1 cellular context compared by ENCODE assay signal in genomic region chr3:72903004-72903403, GRCh38.
TF ChIP-seq lines count a peak whose summit lies in the region.

No MANE protein-coding gene starts in this region.

TF ChIP-seq in HepG2, 621 proteins besides CTCF, POLR2A, EP300 and RAD21 (continued from another document and continues in another):
- TF ChIP-seq HNF1A (IDR thresholded peaks at IDR 0.05; ENCODE audit: low read depth) = no peak
- no peak for TF ChIP-seq HNF1A (CRISPR knock-in tag; IDR thresholded peaks at IDR 0.05; ENCODE audit: borderline replicate concordance)
- no peak for TF ChIP-seq ZSCAN31 (CRISPR knock-in tag; IDR thresholded peaks at IDR 0.05; ENCODE audit: low read depth)
- no peak for TF ChIP-seq ARNTL (CRISPR knock-in tag; IDR thresholded peaks at IDR 0.05)
- no peak for TF ChIP-seq ZFP37 (CRISPR knock-in tag; IDR thresholded peaks at IDR 0.05; ENCODE audit: borderline replicate concordance)
- TF ChIP-seq ARID2 (CRISPR knock-in tag; IDR thresholded peaks at IDR 0.05; ENCODE audit: borderline replicate concordance) = no peak
- TF ChIP-seq, protein P1, sequence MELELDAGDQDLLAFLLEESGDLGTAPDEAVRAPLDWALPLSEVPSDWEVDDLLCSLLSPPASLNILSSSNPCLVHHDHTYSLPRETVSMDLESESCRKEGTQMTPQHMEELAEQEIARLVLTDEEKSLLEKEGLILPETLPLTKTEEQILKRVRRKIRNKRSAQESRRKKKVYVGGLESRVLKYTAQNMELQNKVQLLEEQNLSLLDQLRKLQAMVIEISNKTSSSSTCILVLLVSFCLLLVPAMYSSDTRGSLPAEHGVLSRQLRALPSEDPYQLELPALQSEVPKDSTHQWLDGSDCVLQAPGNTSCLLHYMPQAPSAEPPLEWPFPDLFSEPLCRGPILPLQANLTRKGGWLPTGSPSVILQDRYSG (CRISPR knock-in tag; IDR thresholded peaks at IDR 0.05) = no peak
- TF ChIP-seq NR2F2 (IDR thresholded peaks at IDR 0.05; ENCODE audit: borderline replicate concordance, low read depth) = no peak
- TF ChIP-seq TCF7 (IDR thresholded peaks at IDR 0.05; ENCODE audit: low read depth) = no peak
- TF ChIP-seq ARNT (IDR thresholded peaks at IDR 0.05) = no peak
- TF ChIP-seq TBX3 (IDR thresholded peaks at IDR 0.05; ENCODE audit: borderline replicate concordance) = no peak
- TF ChIP-seq IRF2 (CRISPR knock-in tag; IDR thresholded peaks at IDR 0.05) = peak; percentile 78
- no peak for TF ChIP-seq ZNF17 (CRISPR knock-in tag; IDR thresholded peaks at IDR 0.05)
- TF ChIP-seq MXD4 (CRISPR knock-in tag; IDR thresholded peaks at IDR 0.05) = no peak
- TF ChIP-seq TCF12 (IDR thresholded peaks at IDR 0.05) = no peak
- TF ChIP-seq TCF12 (CRISPR knock-in tag; IDR thresholded peaks at IDR 0.05) = no peak
- TF ChIP-seq UBTF (CRISPR knock-in tag; IDR thresholded peaks at IDR 0.05) = no peak
- peak; percentile 40; the same call in 1 of the 2 replicates for TF ChIP-seq MEF2D (CRISPR knock-in tag; IDR thresholded peaks at IDR 0.05)
- TF ChIP-seq ZNF282 (IDR thresholded peaks at IDR 0.05; ENCODE audit: partially characterized antibody) = no peak
- no peak for TF ChIP-seq ZBTB14 (CRISPR knock-in tag; IDR thresholded peaks at IDR 0.05)
- no peak for TF ChIP-seq ELF4 (CRISPR knock-in tag; IDR thresholded peaks at IDR 0.05; ENCODE audit: borderline replicate concordance)
- TF ChIP-seq, protein P2, sequence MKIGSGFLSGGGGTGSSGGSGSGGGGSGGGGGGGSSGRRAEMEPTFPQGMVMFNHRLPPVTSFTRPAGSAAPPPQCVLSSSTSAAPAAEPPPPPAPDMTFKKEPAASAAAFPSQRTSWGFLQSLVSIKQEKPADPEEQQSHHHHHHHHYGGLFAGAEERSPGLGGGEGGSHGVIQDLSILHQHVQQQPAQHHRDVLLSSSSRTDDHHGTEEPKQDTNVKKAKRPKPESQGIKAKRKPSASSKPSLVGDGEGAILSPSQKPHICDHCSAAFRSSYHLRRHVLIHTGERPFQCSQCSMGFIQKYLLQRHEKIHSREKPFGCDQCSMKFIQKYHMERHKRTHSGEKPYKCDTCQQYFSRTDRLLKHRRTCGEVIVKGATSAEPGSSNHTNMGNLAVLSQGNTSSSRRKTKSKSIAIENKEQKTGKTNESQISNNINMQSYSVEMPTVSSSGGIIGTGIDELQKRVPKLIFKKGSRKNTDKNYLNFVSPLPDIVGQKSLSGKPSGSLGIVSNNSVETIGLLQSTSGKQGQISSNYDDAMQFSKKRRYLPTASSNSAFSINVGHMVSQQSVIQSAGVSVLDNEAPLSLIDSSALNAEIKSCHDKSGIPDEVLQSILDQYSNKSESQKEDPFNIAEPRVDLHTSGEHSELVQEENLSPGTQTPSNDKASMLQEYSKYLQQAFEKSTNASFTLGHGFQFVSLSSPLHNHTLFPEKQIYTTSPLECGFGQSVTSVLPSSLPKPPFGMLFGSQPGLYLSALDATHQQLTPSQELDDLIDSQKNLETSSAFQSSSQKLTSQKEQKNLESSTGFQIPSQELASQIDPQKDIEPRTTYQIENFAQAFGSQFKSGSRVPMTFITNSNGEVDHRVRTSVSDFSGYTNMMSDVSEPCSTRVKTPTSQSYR (CRISPR knock-in tag; IDR thresholded peaks at IDR 0.05; ENCODE audit: borderline replicate concordance) = no peak
- TF ChIP-seq ZBTB1 (CRISPR knock-in tag; IDR thresholded peaks at IDR 0.05; ENCODE audit: borderline replicate concordance) = no peak
- TF ChIP-seq PAF1 (CRISPR knock-in tag; IDR thresholded peaks at IDR 0.05) = no peak
- no peak for TF ChIP-seq PREB (CRISPR knock-in tag; IDR thresholded peaks at IDR 0.05)
- TF ChIP-seq, protein P3, sequence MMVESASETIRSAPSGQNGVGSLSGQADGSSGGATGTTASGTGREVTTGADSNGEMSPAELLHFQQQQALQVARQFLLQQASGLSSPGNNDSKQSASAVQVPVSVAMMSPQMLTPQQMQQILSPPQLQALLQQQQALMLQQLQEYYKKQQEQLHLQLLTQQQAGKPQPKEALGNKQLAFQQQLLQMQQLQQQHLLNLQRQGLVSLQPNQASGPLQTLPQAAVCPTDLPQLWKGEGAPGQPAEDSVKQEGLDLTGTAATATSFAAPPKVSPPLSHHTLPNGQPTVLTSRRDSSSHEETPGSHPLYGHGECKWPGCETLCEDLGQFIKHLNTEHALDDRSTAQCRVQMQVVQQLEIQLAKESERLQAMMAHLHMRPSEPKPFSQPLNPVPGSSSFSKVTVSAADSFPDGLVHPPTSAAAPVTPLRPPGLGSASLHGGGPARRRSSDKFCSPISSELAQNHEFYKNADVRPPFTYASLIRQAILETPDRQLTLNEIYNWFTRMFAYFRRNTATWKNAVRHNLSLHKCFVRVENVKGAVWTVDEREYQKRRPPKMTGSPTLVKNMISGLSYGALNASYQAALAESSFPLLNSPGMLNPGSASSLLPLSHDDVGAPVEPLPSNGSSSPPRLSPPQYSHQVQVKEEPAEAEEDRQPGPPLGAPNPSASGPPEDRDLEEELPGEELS (CRISPR knock-in tag; IDR thresholded peaks at IDR 0.05) = peak; percentile 58
- no peak for TF ChIP-seq NFKB2 (CRISPR knock-in tag; IDR thresholded peaks at IDR 0.05; ENCODE audit: borderline replicate concordance)
- TF ChIP-seq KLF12 (CRISPR knock-in tag; IDR thresholded peaks at IDR 0.05; ENCODE audit: borderline replicate concordance) = no peak
- TF ChIP-seq CENPX (CRISPR knock-in tag; IDR thresholded peaks at IDR 0.05) = no peak
- TF ChIP-seq ZC3H4 (CRISPR knock-in tag; IDR thresholded peaks at IDR 0.05; ENCODE audit: borderline replicate concordance) = no peak
- no peak for TF ChIP-seq DNMT3B (CRISPR knock-in tag; conservative IDR thresholded peaks at IDR 0.05)
- TF ChIP-seq ZNF30 (CRISPR knock-in tag; IDR thresholded peaks at IDR 0.05) = no peak
- no peak for TF ChIP-seq STAG1 (CRISPR knock-in tag; IDR thresholded peaks at IDR 0.05)
- no peak for TF ChIP-seq WIZ (CRISPR knock-in tag; IDR thresholded peaks at IDR 0.05)
- no peak for TF ChIP-seq ZNF614 (CRISPR knock-in tag; IDR thresholded peaks at IDR 0.05; ENCODE audit: borderline replicate concordance)
- TF ChIP-seq, protein P4, sequence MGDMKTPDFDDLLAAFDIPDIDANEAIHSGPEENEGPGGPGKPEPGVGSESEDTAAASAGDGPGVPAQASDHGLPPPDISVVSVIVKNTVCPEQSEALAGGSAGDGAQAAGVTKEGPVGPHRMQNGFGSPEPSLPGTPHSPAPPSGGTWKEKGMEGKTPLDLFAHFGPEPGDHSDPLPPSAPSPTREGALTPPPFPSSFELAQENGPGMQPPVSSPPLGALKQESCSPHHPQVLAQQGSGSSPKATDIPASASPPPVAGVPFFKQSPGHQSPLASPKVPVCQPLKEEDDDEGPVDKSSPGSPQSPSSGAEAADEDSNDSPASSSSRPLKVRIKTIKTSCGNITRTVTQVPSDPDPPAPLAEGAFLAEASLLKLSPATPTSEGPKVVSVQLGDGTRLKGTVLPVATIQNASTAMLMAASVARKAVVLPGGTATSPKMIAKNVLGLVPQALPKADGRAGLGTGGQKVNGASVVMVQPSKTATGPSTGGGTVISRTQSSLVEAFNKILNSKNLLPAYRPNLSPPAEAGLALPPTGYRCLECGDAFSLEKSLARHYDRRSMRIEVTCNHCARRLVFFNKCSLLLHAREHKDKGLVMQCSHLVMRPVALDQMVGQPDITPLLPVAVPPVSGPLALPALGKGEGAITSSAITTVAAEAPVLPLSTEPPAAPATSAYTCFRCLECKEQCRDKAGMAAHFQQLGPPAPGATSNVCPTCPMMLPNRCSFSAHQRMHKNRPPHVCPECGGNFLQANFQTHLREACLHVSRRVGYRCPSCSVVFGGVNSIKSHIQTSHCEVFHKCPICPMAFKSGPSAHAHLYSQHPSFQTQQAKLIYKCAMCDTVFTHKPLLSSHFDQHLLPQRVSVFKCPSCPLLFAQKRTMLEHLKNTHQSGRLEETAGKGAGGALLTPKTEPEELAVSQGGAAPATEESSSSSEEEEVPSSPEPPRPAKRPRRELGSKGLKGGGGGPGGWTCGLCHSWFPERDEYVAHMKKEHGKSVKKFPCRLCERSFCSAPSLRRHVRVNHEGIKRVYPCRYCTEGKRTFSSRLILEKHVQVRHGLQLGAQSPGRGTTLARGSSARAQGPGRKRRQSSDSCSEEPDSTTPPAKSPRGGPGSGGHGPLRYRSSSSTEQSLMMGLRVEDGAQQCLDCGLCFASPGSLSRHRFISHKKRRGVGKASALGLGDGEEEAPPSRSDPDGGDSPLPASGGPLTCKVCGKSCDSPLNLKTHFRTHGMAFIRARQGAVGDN (CRISPR knock-in tag; IDR thresholded peaks at IDR 0.05) = no peak
- no peak for TF ChIP-seq SRSF9 (IDR thresholded peaks at IDR 0.05; ENCODE audit: borderline replicate concordance, insufficient read depth, low read depth, low read length, poor library complexity, severe bottlenecking)
- no peak for TF ChIP-seq SATB2 (CRISPR knock-in tag; IDR thresholded peaks at IDR 0.05)
- no peak for TF ChIP-seq ZNF335 (CRISPR knock-in tag; IDR thresholded peaks at IDR 0.05)
- TF ChIP-seq, protein P5, sequence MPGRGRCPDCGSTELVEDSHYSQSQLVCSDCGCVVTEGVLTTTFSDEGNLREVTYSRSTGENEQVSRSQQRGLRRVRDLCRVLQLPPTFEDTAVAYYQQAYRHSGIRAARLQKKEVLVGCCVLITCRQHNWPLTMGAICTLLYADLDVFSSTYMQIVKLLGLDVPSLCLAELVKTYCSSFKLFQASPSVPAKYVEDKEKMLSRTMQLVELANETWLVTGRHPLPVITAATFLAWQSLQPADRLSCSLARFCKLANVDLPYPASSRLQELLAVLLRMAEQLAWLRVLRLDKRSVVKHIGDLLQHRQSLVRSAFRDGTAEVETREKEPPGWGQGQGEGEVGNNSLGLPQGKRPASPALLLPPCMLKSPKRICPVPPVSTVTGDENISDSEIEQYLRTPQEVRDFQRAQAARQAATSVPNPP (CRISPR knock-in tag; IDR thresholded peaks at IDR 0.05) = no peak
- no peak for TF ChIP-seq THAP7 (CRISPR knock-in tag; IDR thresholded peaks at IDR 0.05)
